In the genomic region with DNA sequence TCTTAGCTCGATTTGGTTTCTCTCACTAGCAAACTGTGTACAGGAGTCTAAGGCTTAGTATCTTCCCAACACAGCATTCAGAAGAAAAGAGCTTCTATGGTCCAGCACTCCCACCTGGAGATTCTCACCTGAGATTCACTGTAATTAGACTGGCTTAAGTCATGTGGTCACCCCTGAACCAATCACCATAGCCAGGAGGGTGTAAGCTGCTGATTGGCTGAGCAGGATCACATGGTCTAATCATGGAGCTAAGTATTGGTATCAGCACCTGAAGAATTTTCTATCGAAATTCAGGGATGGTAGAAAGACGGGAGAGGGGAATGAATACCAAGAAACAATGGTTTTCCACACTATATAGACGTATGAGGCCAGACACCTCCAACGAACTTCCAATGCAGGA, we compare ENCODE assay signal across 2 cellular contexts.
TF ChIP-seq lines count a peak whose summit lies in the region.

No MANE protein-coding gene starts in this region.

TF ChIP-seq in HepG2, 621 proteins besides CTCF, POLR2A, EP300 and RAD21 (continued from another document):
- TF ChIP-seq, protein P1, sequence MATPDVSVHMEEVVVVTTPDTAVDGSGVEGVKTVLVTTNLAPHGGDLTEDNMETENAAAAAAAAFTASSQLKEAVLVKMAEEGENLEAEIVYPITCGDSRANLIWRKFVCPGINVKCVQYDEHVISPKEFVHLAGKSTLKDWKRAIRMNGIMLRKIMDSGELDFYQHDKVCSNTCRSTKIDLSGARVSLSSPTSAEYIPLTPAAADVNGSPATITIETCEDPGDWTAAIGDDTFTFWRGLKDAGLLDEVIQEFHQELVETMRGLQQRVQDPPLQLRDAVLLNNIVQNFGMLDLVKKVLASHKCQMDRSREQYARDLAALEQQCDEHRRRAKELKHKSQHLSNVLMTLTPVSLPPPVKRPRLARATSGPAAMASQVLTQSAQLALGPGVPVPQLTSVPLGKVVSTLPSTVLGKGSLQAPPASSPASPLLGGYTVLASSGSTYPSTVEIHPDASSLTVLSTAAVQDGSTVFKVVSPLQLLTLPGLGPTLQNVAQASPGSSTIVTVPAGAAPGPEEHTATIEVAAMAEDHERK (CRISPR knock-in tag; IDR thresholded peaks at IDR 0.05; ENCODE audit: low read depth): no peak
- TF ChIP-seq NFYC (CRISPR knock-in tag; IDR thresholded peaks at IDR 0.05): peak; percentile 61; the same call in 1 of the 2 replicates

TF ChIP-seq in WTC11, 78 proteins besides CTCF, POLR2A, EP300 and RAD21 (continued from another document):
- TF ChIP-seq, protein P2, sequence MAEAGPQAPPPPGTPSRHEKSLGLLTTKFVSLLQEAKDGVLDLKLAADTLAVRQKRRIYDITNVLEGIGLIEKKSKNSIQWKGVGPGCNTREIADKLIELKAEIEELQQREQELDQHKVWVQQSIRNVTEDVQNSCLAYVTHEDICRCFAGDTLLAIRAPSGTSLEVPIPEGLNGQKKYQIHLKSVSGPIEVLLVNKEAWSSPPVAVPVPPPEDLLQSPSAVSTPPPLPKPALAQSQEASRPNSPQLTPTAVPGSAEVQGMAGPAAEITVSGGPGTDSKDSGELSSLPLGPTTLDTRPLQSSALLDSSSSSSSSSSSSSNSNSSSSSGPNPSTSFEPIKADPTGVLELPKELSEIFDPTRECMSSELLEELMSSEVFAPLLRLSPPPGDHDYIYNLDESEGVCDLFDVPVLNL (CRISPR knock-in tag; IDR thresholded peaks at IDR 0.05; ENCODE audit: borderline replicate concordance, low read depth): no peak
- TF ChIP-seq, protein P3, sequence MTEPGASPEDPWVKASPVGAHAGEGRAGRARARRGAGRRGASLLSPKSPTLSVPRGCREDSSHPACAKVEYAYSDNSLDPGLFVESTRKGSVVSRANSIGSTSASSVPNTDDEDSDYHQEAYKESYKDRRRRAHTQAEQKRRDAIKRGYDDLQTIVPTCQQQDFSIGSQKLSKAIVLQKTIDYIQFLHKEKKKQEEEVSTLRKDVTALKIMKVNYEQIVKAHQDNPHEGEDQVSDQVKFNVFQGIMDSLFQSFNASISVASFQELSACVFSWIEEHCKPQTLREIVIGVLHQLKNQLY (CRISPR knock-in tag; IDR thresholded peaks at IDR 0.05): no peak
- TF ChIP-seq, protein P4, sequence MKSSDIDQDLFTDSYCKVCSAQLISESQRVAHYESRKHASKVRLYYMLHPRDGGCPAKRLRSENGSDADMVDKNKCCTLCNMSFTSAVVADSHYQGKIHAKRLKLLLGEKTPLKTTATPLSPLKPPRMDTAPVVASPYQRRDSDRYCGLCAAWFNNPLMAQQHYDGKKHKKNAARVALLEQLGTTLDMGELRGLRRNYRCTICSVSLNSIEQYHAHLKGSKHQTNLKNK (CRISPR knock-in tag; IDR thresholded peaks at IDR 0.05): no peak
- TF ChIP-seq, protein P5, sequence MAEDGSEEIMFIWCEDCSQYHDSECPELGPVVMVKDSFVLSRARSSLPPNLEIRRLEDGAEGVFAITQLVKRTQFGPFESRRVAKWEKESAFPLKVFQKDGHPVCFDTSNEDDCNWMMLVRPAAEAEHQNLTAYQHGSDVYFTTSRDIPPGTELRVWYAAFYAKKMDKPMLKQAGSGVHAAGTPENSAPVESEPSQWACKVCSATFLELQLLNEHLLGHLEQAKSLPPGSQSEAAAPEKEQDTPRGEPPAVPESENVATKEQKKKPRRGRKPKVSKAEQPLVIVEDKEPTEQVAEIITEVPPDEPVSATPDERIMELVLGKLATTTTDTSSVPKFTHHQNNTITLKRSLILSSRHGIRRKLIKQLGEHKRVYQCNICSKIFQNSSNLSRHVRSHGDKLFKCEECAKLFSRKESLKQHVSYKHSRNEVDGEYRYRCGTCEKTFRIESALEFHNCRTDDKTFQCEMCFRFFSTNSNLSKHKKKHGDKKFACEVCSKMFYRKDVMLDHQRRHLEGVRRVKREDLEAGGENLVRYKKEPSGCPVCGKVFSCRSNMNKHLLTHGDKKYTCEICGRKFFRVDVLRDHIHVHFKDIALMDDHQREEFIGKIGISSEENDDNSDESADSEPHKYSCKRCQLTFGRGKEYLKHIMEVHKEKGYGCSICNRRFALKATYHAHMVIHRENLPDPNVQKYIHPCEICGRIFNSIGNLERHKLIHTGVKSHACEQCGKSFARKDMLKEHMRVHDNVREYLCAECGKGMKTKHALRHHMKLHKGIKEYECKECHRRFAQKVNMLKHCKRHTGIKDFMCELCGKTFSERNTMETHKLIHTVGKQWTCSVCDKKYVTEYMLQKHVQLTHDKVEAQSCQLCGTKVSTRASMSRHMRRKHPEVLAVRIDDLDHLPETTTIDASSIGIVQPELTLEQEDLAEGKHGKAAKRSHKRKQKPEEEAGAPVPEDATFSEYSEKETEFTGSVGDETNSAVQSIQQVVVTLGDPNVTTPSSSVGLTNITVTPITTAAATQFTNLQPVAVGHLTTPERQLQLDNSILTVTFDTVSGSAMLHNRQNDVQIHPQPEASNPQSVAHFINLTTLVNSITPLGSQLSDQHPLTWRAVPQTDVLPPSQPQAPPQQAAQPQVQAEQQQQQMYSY (CRISPR knock-in tag; IDR thresholded peaks at IDR 0.05): no peak
- no peak for TF ChIP-seq NR2C2 (CRISPR knock-in tag; IDR thresholded peaks at IDR 0.05)
